Comparison of ENCODE assay signal across 18 cellular contexts in genomic region chr9:16888594-16888993, GRCh38. TPM values are rescaled to one million over a fixed set of nuclear protein-coding genes. Genes with fewer than 3 reads are reported as not detected.
DNase-seq lines count a peak whose midpoint lies in the region; ATAC-seq, FAIRE-seq and TF ChIP-seq lines count a peak whose summit lies in the region.
"Had no signal": no experiment of that assay in that cellular context is flagged by ENCODE, and none has a peak within 500 bp of the region (broad histone marks: within the 10 kb centered on the region; RNA-seq: fewer than 3 reads in every experiment).

No MANE protein-coding gene starts in this region.

- POLR2A ChIA-PET in WTC11 (lab: Charles Lee): interaction anchor here (0.7 kb wide), 1 partner anchor 25 kb away, joined by 5 read pairs; no protein-coding TSS in a partner anchor

- ATAC-seq in WTC11: no peak
- no peak for ATAC-seq in right lobe of liver
- no peak for ATAC-seq in HG03175 (IDR thresholded peaks at IDR 0.05; ENCODE audit: unreplicated experiment)

- H3K27ac ChIP-seq in kidney (ENCODE audit: low read depth in 2 of 2, low read length in 2 of 2) (no peak overlapping the region), right lobe of liver (no peak overlapping the region)

- TF ChIP-seq CTCF in WTC11 (IDR thresholded peaks at IDR 0.05) (no peak), kidney (IDR thresholded peaks at IDR 0.05; ENCODE audit: borderline replicate concordance, extremely low read depth, insufficient read depth) (no peak), right lobe of liver (IDR thresholded peaks at IDR 0.05) (no peak)

- FAIRE-seq in G401.6 (lab: Jason Lieb, UNC) (peak; percentile 94), kidney (lab: Jason Lieb, UNC) (peak; percentile 75)
- FAIRE-seq: GM12892, H54 had no signal

- TF ChIP-seq POLR2A in right lobe of liver (IDR thresholded peaks at IDR 0.05): no peak

- DNase-seq in WTC11 (ENCODE audit: low spot score): no peak
- no peak for DNase-seq in kidney
- no peak for DNase-seq in right lobe of liver
- DNase-seq in T-helper 2 cell: no peak
- DNase-seq: 8988T; C1 segment of cervical spinal cord; Calu3; CD4-positive, alpha-beta memory T cell; COR-L47; DMS53; DMS79 treated with DMSO at 0.1 percent for 48 hours; GOT3; HFFc6 had no signal

- no peak overlapping the region for H3K4me3 Mint-ChIP-seq in WTC11
- H3K4me3 Mint-ChIP-seq: CD4-positive, alpha-beta memory T cell; HFFc6 had no signal

- peaks cover 1% of the 10 kb centered on the region; the same call in 1 of the 2 replicates for H3K9me3 Mint-ChIP-seq in WTC11
- H3K9me3 Mint-ChIP-seq: HFFc6 had no signal

- no peaks in the 10 kb centered on the region for H3K27me3 Mint-ChIP-seq in WTC11 (ENCODE audit: low read depth)
- H3K27me3 Mint-ChIP-seq: CD4-positive, alpha-beta memory T cell had no signal

- H3K36me3 ChIP-seq in kidney (ENCODE audit: control insufficient read depth in 1 of 2, insufficient read depth in 2 of 2, low read length in 2 of 2) (no peaks in the 10 kb centered on the region), right lobe of liver (no peaks in the 10 kb centered on the region)
- H3K36me3 ChIP-seq: HAP-1 had no signal

- intact Hi-C loops in kidney (cut with DNase I): no loop called here
- intact Hi-C loops in right lobe of liver (cut with DNase I): no loop called here

- WGBS in right lobe of liver (ENCODE audit: insufficient coverage, low coverage, low lambda C conversion rate, missing lambda C conversion rate): 86% methylated on average over 3 of the region's 3 CpGs

- H3K9ac ChIP-seq in kidney (ENCODE audit: low read length in 2 of 2): no peak overlapping the region

- H3K4me3 ChIP-seq in kidney (ENCODE audit: low read length in 2 of 2) (no peak overlapping the region), right lobe of liver (no peak overlapping the region)
- H3K4me3 ChIP-seq: HAP-1 had no signal

- CTCF ChIA-PET in WTC11 (lab: Charles Lee): no interaction called here

- H3K36me3 Mint-ChIP-seq in WTC11: peaks cover under 1% of the 10 kb centered on the region; the same call in 1 of the 2 replicates
- H3K36me3 Mint-ChIP-seq: CD4-positive, alpha-beta memory T cell had no signal

- H3K4me1 Mint-ChIP-seq in WTC11: peaks cover 10% of the 10 kb centered on the region
- H3K4me1 Mint-ChIP-seq: CD4-positive, alpha-beta memory T cell had no signal

- no peak overlapping the region for H3K27ac Mint-ChIP-seq in WTC11
- H3K27ac Mint-ChIP-seq: CD4-positive, alpha-beta memory T cell; HFFc6 had no signal

- no peaks in the 10 kb centered on the region for H3K27me3 ChIP-seq in right lobe of liver

- H3K9me3 ChIP-seq in kidney (ENCODE audit: control insufficient read depth in 1 of 2, low read length in 2 of 2): no peaks in the 10 kb centered on the region
- H3K9me3 ChIP-seq in right lobe of liver: no peaks in the 10 kb centered on the region
- H3K9me3 ChIP-seq: HAP-1 had no signal

- no peaks in the 10 kb centered on the region for H3K4me1 ChIP-seq in kidney (ENCODE audit: control insufficient read depth in 1 of 2, insufficient read depth in 1 of 2, low read depth in 1 of 2, low read length in 2 of 2)
- H3K4me1 ChIP-seq in right lobe of liver: no peaks in the 10 kb centered on the region
- H3K4me1 ChIP-seq: HAP-1 had no signal

TF ChIP-seq in WTC11, 78 proteins besides CTCF, POLR2A, EP300 and RAD21:
- TF ChIP-seq ATF2 (CRISPR knock-in tag; IDR thresholded peaks at IDR 0.05; ENCODE audit: borderline replicate concordance, low read depth) (no peak), OVOL2 (CRISPR knock-in tag; IDR thresholded peaks at IDR 0.05; ENCODE audit: borderline replicate concordance) (no peak), E2F5 (CRISPR knock-in tag; IDR thresholded peaks at IDR 0.05) (no peak), ZNF138 (CRISPR knock-in tag; conservative IDR thresholded peaks at IDR 0.05) (no peak), HMGA2 (CRISPR knock-in tag; IDR thresholded peaks at IDR 0.05) (peak; percentile 96), MXD4 (CRISPR knock-in tag; IDR thresholded peaks at IDR 0.05; ENCODE audit: borderline replicate concordance) (no peak), MLX (CRISPR knock-in tag; IDR thresholded peaks at IDR 0.05) (no peak), ZNF423 (CRISPR knock-in tag; IDR thresholded peaks at IDR 0.05) (no peak), CREB1 (CRISPR knock-in tag; IDR thresholded peaks at IDR 0.05) (no peak)

RNA-seq across cellular contexts. Expression of gene BNC2, which starts 18.1 kb away (rescaled TPM):
- total RNA-seq in WTC11 (2021) (28.1 to 33.3 TPM (median 29.3 TPM) in 3 replicates), kidney (37.9 TPM), right lobe of liver (under 1 TPM; 0.22 to 0.80 (median 0.36) TPM)
- polyA plus RNA-seq in kidney (ENCODE audit: insufficient read depth, low read depth, low replicate concordance): 5.4 TPM
- total RNA-seq: Calu3; CD4-positive, alpha-beta memory T cell had no signal
- polyA plus RNA-seq: CD4-positive, alpha-beta memory T cell had no signal

Comparison
In these comparisons a context has a peak if more than half of its experiments do, and no peak if none do; other contexts are left out.
1. RNA of gene BNC2, which starts 18.1 kb away (total RNA-seq): 37.9 TPM in kidney (single experiment) and 28.1 to 33.3 TPM in WTC11; 0.22 to 0.80 TPM in right lobe of liver; every median in the first group is over 10 times any median in the second.